1 cellular context compared by ENCODE assay signal in the genomic region with DNA sequence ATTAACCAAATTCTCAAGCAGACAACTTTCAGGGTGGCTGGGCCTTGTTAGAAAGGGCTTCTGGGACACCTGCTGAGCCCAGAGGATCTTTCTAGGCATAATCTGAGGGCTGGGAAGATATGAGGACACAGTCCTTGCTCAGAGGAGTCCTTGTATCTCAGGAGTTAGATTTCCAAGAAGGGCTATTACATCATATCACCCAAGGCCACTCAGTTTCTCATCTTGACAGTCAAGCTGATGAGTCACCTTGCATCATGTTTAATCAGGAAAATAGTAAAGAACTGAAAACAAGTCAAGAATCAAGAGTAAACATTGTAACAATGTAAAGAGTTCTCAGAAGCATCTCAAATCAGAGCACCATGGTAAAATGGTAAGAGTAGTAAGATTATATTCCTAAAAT.
TF ChIP-seq lines count a peak whose summit lies in the region.

No MANE protein-coding gene starts in this region.

TF ChIP-seq in K562, 482 proteins besides CTCF, POLR2A, EP300 and RAD21 (continued from another document and continues in another):
- TF ChIP-seq, protein P1, sequence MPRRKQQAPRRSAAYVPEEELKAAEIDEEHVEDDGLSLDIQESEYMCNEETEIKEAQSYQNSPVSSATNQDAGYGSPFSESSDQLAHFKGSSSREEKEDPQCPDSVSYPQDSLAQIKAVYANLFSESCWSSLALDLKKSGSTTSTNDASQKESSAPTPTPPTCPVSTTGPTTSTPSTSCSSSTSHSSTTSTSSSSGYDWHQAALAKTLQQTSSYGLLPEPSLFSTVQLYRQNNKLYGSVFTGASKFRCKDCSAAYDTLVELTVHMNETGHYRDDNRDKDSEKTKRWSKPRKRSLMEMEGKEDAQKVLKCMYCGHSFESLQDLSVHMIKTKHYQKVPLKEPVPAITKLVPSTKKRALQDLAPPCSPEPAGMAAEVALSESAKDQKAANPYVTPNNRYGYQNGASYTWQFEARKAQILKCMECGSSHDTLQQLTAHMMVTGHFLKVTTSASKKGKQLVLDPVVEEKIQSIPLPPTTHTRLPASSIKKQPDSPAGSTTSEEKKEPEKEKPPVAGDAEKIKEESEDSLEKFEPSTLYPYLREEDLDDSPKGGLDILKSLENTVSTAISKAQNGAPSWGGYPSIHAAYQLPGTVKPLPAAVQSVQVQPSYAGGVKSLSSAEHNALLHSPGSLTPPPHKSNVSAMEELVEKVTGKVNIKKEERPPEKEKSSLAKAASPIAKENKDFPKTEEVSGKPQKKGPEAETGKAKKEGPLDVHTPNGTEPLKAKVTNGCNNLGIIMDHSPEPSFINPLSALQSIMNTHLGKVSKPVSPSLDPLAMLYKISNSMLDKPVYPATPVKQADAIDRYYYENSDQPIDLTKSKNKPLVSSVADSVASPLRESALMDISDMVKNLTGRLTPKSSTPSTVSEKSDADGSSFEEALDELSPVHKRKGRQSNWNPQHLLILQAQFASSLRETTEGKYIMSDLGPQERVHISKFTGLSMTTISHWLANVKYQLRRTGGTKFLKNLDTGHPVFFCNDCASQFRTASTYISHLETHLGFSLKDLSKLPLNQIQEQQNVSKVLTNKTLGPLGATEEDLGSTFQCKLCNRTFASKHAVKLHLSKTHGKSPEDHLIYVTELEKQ (CRISPR knock-in tag; IDR thresholded peaks at IDR 0.05), result no peak
- no peak for TF ChIP-seq KAT7 (CRISPR knock-in tag; IDR thresholded peaks at IDR 0.05; ENCODE audit: borderline replicate concordance)
- no peak for TF ChIP-seq ZNF551 (CRISPR knock-in tag; IDR thresholded peaks at IDR 0.05)
- TF ChIP-seq DPF2 (IDR thresholded peaks at IDR 0.05), result peak; percentile 54; the same call in 1 of the 2 replicates
- TF ChIP-seq PHF21A (IDR thresholded peaks at IDR 0.05; ENCODE audit: borderline replicate concordance, low read depth), result no peak
- TF ChIP-seq EGR1 (conservative IDR thresholded peaks at IDR 0.05), result no peak
- no peak for TF ChIP-seq ZNF589 (CRISPR knock-in tag; IDR thresholded peaks at IDR 0.05; ENCODE audit: low read depth)
- TF ChIP-seq SRSF7 (optimal IDR thresholded peaks at IDR 0.05; ENCODE audit: low read depth, low read length), result no peak
- no peak for TF ChIP-seq IRF2 (CRISPR knock-in tag; IDR thresholded peaks at IDR 0.05)
- no peak for TF ChIP-seq DACH1 (IDR thresholded peaks at IDR 0.05; ENCODE audit: partially characterized antibody)
- TF ChIP-seq, protein P2, sequence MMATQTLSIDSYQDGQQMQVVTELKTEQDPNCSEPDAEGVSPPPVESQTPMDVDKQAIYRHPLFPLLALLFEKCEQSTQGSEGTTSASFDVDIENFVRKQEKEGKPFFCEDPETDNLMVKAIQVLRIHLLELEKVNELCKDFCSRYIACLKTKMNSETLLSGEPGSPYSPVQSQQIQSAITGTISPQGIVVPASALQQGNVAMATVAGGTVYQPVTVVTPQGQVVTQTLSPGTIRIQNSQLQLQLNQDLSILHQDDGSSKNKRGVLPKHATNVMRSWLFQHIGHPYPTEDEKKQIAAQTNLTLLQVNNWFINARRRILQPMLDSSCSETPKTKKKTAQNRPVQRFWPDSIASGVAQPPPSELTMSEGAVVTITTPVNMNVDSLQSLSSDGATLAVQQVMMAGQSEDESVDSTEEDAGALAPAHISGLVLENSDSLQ (IDR thresholded peaks at IDR 0.05), result peak; percentile 57
- TF ChIP-seq ZNF668 (CRISPR knock-in tag; IDR thresholded peaks at IDR 0.05), result no peak
- no peak for TF ChIP-seq POLR2H (tag; IDR thresholded peaks at IDR 0.05; ENCODE audit: low read depth)
- TF ChIP-seq MYC (IDR thresholded peaks at IDR 0.05; ENCODE audit: low read depth, low read length), result no peak
- no peak for TF ChIP-seq MYC (CRISPR knock-in tag; IDR thresholded peaks at IDR 0.05; ENCODE audit: borderline replicate concordance, low read depth)
- TF ChIP-seq SMAD4 (CRISPR knock-in tag; conservative IDR thresholded peaks at IDR 0.05), result no peak
- no peak for TF ChIP-seq FOXA1 (IDR thresholded peaks at IDR 0.05; ENCODE audit: borderline replicate concordance)
- TF ChIP-seq, protein P3, sequence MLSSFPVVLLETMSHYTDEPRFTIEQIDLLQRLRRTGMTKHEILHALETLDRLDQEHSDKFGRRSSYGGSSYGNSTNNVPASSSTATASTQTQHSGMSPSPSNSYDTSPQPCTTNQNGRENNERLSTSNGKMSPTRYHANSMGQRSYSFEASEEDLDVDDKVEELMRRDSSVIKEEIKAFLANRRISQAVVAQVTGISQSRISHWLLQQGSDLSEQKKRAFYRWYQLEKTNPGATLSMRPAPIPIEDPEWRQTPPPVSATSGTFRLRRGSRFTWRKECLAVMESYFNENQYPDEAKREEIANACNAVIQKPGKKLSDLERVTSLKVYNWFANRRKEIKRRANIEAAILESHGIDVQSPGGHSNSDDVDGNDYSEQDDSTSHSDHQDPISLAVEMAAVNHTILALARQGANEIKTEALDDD (IDR thresholded peaks at IDR 0.05), result no peak
- no peak for TF ChIP-seq ZNF282 (CRISPR knock-in tag; IDR thresholded peaks at IDR 0.05)
- no peak for TF ChIP-seq NFYB (IDR thresholded peaks at IDR 0.05; ENCODE audit: extremely low read depth, insufficient read length)
- TF ChIP-seq KLF13 (tag; IDR thresholded peaks at IDR 0.05; ENCODE audit: borderline replicate concordance, low read depth), result no peak
- no peak for TF ChIP-seq ZFX (CRISPR knock-in tag; IDR thresholded peaks at IDR 0.05)
- TF ChIP-seq GATAD2A (IDR thresholded peaks at IDR 0.05), result no peak
- TF ChIP-seq ELF2 (CRISPR knock-in tag; IDR thresholded peaks at IDR 0.05), result no peak
- no peak for TF ChIP-seq DIDO1 (tag; IDR thresholded peaks at IDR 0.05; ENCODE audit: low read depth)
- TF ChIP-seq, protein P4, sequence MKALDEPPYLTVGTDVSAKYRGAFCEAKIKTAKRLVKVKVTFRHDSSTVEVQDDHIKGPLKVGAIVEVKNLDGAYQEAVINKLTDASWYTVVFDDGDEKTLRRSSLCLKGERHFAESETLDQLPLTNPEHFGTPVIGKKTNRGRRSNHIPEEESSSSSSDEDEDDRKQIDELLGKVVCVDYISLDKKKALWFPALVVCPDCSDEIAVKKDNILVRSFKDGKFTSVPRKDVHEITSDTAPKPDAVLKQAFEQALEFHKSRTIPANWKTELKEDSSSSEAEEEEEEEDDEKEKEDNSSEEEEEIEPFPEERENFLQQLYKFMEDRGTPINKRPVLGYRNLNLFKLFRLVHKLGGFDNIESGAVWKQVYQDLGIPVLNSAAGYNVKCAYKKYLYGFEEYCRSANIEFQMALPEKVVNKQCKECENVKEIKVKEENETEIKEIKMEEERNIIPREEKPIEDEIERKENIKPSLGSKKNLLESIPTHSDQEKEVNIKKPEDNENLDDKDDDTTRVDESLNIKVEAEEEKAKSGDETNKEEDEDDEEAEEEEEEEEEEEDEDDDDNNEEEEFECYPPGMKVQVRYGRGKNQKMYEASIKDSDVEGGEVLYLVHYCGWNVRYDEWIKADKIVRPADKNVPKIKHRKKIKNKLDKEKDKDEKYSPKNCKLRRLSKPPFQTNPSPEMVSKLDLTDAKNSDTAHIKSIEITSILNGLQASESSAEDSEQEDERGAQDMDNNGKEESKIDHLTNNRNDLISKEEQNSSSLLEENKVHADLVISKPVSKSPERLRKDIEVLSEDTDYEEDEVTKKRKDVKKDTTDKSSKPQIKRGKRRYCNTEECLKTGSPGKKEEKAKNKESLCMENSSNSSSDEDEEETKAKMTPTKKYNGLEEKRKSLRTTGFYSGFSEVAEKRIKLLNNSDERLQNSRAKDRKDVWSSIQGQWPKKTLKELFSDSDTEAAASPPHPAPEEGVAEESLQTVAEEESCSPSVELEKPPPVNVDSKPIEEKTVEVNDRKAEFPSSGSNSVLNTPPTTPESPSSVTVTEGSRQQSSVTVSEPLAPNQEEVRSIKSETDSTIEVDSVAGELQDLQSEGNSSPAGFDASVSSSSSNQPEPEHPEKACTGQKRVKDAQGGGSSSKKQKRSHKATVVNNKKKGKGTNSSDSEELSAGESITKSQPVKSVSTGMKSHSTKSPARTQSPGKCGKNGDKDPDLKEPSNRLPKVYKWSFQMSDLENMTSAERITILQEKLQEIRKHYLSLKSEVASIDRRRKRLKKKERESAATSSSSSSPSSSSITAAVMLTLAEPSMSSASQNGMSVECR (CRISPR knock-in tag; IDR thresholded peaks at IDR 0.05), result no peak
- no peak for TF ChIP-seq RBM17 (IDR thresholded peaks at IDR 0.05; ENCODE audit: borderline replicate concordance, low read depth, low read length)
- TF ChIP-seq, protein P5, sequence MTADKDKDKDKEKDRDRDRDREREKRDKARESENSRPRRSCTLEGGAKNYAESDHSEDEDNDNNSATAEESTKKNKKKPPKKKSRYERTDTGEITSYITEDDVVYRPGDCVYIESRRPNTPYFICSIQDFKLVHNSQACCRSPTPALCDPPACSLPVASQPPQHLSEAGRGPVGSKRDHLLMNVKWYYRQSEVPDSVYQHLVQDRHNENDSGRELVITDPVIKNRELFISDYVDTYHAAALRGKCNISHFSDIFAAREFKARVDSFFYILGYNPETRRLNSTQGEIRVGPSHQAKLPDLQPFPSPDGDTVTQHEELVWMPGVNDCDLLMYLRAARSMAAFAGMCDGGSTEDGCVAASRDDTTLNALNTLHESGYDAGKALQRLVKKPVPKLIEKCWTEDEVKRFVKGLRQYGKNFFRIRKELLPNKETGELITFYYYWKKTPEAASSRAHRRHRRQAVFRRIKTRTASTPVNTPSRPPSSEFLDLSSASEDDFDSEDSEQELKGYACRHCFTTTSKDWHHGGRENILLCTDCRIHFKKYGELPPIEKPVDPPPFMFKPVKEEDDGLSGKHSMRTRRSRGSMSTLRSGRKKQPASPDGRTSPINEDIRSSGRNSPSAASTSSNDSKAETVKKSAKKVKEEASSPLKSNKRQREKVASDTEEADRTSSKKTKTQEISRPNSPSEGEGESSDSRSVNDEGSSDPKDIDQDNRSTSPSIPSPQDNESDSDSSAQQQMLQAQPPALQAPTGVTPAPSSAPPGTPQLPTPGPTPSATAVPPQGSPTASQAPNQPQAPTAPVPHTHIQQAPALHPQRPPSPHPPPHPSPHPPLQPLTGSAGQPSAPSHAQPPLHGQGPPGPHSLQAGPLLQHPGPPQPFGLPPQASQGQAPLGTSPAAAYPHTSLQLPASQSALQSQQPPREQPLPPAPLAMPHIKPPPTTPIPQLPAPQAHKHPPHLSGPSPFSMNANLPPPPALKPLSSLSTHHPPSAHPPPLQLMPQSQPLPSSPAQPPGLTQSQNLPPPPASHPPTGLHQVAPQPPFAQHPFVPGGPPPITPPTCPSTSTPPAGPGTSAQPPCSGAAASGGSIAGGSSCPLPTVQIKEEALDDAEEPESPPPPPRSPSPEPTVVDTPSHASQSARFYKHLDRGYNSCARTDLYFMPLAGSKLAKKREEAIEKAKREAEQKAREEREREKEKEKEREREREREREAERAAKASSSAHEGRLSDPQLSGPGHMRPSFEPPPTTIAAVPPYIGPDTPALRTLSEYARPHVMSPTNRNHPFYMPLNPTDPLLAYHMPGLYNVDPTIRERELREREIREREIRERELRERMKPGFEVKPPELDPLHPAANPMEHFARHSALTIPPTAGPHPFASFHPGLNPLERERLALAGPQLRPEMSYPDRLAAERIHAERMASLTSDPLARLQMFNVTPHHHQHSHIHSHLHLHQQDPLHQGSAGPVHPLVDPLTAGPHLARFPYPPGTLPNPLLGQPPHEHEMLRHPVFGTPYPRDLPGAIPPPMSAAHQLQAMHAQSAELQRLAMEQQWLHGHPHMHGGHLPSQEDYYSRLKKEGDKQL (CRISPR knock-in tag; IDR thresholded peaks at IDR 0.05; ENCODE audit: borderline replicate concordance), result no peak
- no peak for TF ChIP-seq GABPB2 (CRISPR knock-in tag; conservative IDR thresholded peaks at IDR 0.05)
- no peak for TF ChIP-seq ZNF146 (CRISPR knock-in tag; IDR thresholded peaks at IDR 0.05; ENCODE audit: unreplicated experiment)
- TF ChIP-seq, protein P6, sequence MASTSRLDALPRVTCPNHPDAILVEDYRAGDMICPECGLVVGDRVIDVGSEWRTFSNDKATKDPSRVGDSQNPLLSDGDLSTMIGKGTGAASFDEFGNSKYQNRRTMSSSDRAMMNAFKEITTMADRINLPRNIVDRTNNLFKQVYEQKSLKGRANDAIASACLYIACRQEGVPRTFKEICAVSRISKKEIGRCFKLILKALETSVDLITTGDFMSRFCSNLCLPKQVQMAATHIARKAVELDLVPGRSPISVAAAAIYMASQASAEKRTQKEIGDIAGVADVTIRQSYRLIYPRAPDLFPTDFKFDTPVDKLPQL (IDR thresholded peaks at IDR 0.05; ENCODE audit: extremely low read depth, insufficient read length), result no peak
- no peak for TF ChIP-seq PCBP1 (IDR thresholded peaks at IDR 0.05; ENCODE audit: low read depth, low read length, poor library complexity, severe bottlenecking)
- TF ChIP-seq, protein P7, sequence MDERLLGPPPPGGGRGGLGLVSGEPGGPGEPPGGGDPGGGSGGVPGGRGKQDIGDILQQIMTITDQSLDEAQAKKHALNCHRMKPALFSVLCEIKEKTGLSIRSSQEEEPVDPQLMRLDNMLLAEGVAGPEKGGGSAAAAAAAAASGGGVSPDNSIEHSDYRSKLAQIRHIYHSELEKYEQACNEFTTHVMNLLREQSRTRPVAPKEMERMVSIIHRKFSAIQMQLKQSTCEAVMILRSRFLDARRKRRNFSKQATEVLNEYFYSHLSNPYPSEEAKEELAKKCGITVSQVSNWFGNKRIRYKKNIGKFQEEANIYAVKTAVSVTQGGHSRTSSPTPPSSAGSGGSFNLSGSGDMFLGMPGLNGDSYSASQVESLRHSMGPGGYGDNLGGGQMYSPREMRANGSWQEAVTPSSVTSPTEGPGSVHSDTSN (CRISPR knock-in tag; IDR thresholded peaks at IDR 0.05; ENCODE audit: low read depth), result no peak
- TF ChIP-seq, protein P7 (tag; conservative IDR thresholded peaks at IDR 0.05; ENCODE audit: low read depth), result 0 out of 2 replicates have a peak, but pooled peaks have one; percentile 25
- TF ChIP-seq SMARCC2 (IDR thresholded peaks at IDR 0.05; ENCODE audit: low read depth), result 0 out of 2 replicates have a peak, but pooled peaks have one; percentile 31
- TF ChIP-seq ESRRA (IDR thresholded peaks at IDR 0.05; ENCODE audit: borderline replicate concordance, low read depth), result no peak
- TF ChIP-seq, protein P8, sequence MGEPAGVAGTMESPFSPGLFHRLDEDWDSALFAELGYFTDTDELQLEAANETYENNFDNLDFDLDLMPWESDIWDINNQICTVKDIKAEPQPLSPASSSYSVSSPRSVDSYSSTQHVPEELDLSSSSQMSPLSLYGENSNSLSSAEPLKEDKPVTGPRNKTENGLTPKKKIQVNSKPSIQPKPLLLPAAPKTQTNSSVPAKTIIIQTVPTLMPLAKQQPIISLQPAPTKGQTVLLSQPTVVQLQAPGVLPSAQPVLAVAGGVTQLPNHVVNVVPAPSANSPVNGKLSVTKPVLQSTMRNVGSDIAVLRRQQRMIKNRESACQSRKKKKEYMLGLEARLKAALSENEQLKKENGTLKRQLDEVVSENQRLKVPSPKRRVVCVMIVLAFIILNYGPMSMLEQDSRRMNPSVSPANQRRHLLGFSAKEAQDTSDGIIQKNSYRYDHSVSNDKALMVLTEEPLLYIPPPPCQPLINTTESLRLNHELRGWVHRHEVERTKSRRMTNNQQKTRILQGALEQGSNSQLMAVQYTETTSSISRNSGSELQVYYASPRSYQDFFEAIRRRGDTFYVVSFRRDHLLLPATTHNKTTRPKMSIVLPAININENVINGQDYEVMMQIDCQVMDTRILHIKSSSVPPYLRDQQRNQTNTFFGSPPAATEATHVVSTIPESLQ (CRISPR knock-in tag; IDR thresholded peaks at IDR 0.05), result no peak
- no peak for TF ChIP-seq HMGN3 (IDR thresholded peaks at IDR 0.05; ENCODE audit: borderline replicate concordance, extremely low read depth, insufficient read length, low read depth, low read length)
- TF ChIP-seq ARNT (IDR thresholded peaks at IDR 0.05), result no peak
- TF ChIP-seq ZNF224 (CRISPR knock-in tag; IDR thresholded peaks at IDR 0.05), result no peak
